14 cellular contexts compared by ENCODE assay signal in genomic region chr2:119225084-119225864, GRCh38. TPM values are rescaled to one million over a fixed set of nuclear protein-coding genes. Genes with fewer than 3 reads are reported as not detected.
A peak's percentile ranks its signal among the peaks of the same experiment; 100 is the strongest.
DNase-seq lines count a peak whose midpoint lies in the region; ATAC-seq, FAIRE-seq and TF ChIP-seq lines count a peak whose summit lies in the region.
"Had no signal": no experiment of that assay in that cellular context is flagged by ENCODE, and none has a peak within 500 bp of the region (broad histone marks: within the 10 kb centered on the region; RNA-seq: fewer than 3 reads in every experiment).

No MANE protein-coding gene starts in this region.

- FAIRE-seq in frontal cortex (lab: Jason Lieb, UNC) = no peak
- FAIRE-seq: RCC 7860 had no signal

- intact Hi-C loops in body of pancreas (cut with DNase I) (no loop called here), psoas muscle (cut with DNase I) (loop anchor here (10.0 kb wide), 2 partner anchors 70 to 260 kb away; no protein-coding TSS in a partner anchor)

- 38 to 54% methylated on average over 6 to 7 of the region's 7 CpGs for WGBS in body of pancreas, 2 donors
- 48 to 69% (median 48%) methylated on average over 7 of the region's 7 CpGs for WGBS in psoas muscle, 3 donors

- H3K27ac ChIP-seq in body of pancreas (peak overlapping the region; percentile 12 to 61 (median 46)), psoas muscle (peak overlapping the region; percentile 99)
- H3K27ac ChIP-seq: 22Rv1, suprapubic skin had no signal

- H3K9me3 ChIP-seq in body of pancreas = no peaks in the 10 kb centered on the region
- H3K9me3 ChIP-seq in psoas muscle = no peaks in the 10 kb centered on the region
- H3K9me3 ChIP-seq: suprapubic skin had no signal

- peak; percentile 30 for DNase-seq in DMS 273 (lab: John Stamatoyannopoulos, UW; ENCODE audit: unreplicated experiment)
- DNase-seq in DMS 273 treated with DMSO at 0.1 percent for 48 hours (lab: John Stamatoyannopoulos, UW) = no peak
- DNase-seq in body of pancreas = peak; percentile 31 to 69 (median 50)
- DNase-seq in psoas muscle = no peak
- DNase-seq in frontal cortex (ENCODE audit: low spot score in 2 of 2) = no peak
- no peak for DNase-seq in epidermal melanocyte (ENCODE audit: insufficient read length, low spot score)
- no peak for DNase-seq in stimulated activated CD4-positive, alpha-beta T cell treated with anti-CD3 and anti-CD28 coated beads, Interleukin-15, amount 100 ng/mL, for 24 hours
- DNase-seq: naive thymus-derived CD4-positive, alpha-beta T cell; NCI-H1048; stimulated activated CD4-positive, alpha-beta T cell treated with anti-CD3 and anti-CD28 coated beads, Interleukin-2, amount 100 ng/mL, for 48 hours had no signal

- no peaks in the 10 kb centered on the region for H3K27me3 ChIP-seq in body of pancreas
- H3K27me3 ChIP-seq in psoas muscle (ENCODE audit: insufficient read depth in 3 of 3, low read length in 2 of 3) = no peaks in the 10 kb centered on the region
- H3K27me3 ChIP-seq: suprapubic skin had no signal

- peak; percentile 34 for ATAC-seq in HG02938 (IDR thresholded peaks at IDR 0.05; ENCODE audit: unreplicated experiment)
- no peak for ATAC-seq in body of pancreas
- ATAC-seq in psoas muscle = peak in 2 of 4 donors; percentile 24 to 32
- ATAC-seq: naive thymus-derived CD4-positive, alpha-beta T cell had no signal

- no peaks in the 10 kb centered on the region for H3K36me3 ChIP-seq in body of pancreas (replicated peaks in 1 of 2; ENCODE audit: insufficient read depth in 1 of 2, low read depth in 2 of 2)
- peaks cover 0 to 5% of the 10 kb centered on the region in 2 donors for H3K36me3 ChIP-seq in psoas muscle (ENCODE audit: insufficient read depth in 1 of 2, low read depth in 1 of 2)
- H3K36me3 ChIP-seq: suprapubic skin had no signal

- H3K4me1 ChIP-seq in body of pancreas (peaks cover 33% of the 10 kb centered on the region), psoas muscle (peaks cover 35% of the 10 kb centered on the region)

- TF ChIP-seq POLR2A in body of pancreas (IDR thresholded peaks at IDR 0.05) = no peak

- no peak for TF ChIP-seq CTCF in body of pancreas (IDR thresholded peaks at IDR 0.05)
- no peak for TF ChIP-seq CTCF in psoas muscle (IDR thresholded peaks at IDR 0.05)

- H3K4me3 ChIP-seq in body of pancreas (no peak overlapping the region), psoas muscle (peak overlapping the region; percentile 97)

RNA-seq across cellular contexts. Expression of gene STEAP3, which starts 1.6 kb away (rescaled TPM):
- total RNA-seq in body of pancreas (10 to 100 TPM; 18.9 to 25.4 TPM), psoas muscle (10 to 100 TPM; 12.3 to 47.4 (median 22.8) TPM), frontal cortex (under 0.01 TPM)
- polyA plus RNA-seq in psoas muscle = 10 to 100 TPM in 1 of 3 donors, 1 to 10 TPM in 2; 8.6 to 15.7 (median 8.9) TPM
- polyA plus RNA-seq: naive thymus-derived CD4-positive, alpha-beta T cell had no signal

Comparison
In these comparisons a context has a peak if more than half of its experiments do, and no peak if none do; other contexts are left out.
1. DNase-seq: peak in DMS 273 (single experiment) and body of pancreas (4 of 4); none in DMS 273 treated with DMSO at 0.1 percent for 48 hours (single experiment), psoas muscle (0 of 2), frontal cortex (0 of 2), epidermal melanocyte (single experiment) and stimulated activated CD4-positive, alpha-beta T cell treated with anti-CD3 and anti-CD28 coated beads, Interleukin-15, amount 100 ng/mL, for 24 hours (single experiment).
2. RNA of gene STEAP3, which starts 1.6 kb away (total RNA-seq): 12.3 to 47.4 TPM in psoas muscle and 18.9 to 25.4 TPM in body of pancreas; under 0.01 TPM in frontal cortex (single experiment); every median in the first group is over 10 times any median in the second.